ENCODE assay signal across 16 cellular contexts in the genomic region with DNA sequence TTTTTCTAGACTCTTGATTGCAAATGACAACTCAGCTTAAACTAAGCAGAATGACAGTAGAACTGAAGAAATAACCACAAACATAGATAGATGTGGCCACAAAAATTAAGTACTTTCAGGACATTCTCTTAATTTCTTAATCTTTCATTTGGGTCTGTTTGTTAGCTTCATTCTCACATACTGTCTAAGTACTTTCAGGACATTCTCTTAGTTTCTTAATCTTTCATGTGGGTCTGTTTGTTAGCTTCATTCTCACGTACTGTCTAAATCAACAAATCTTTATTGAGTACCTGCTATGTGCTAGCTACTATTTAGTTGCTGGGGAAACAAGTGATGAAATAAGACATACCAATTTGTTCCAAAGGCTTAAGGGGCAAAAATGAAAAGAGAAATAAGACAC. TPM values are rescaled to one million over a fixed set of nuclear protein-coding genes. Genes with fewer than 3 reads are reported as not detected.
DNase-seq lines count a peak whose midpoint lies in the region; ATAC-seq and TF ChIP-seq lines count a peak whose summit lies in the region.
"Had no signal": no experiment of that assay in that cellular context is flagged by ENCODE, and none has a peak within 500 bp of the region (broad histone marks: within the 10 kb centered on the region; RNA-seq: fewer than 3 reads in every experiment).

No MANE protein-coding gene starts in this region.

- H3K27me3 Mint-ChIP-seq in activated T-cell treated with anti-CD3 and anti-CD28 coated beads, Interleukin-2, amount 50 U/mL, for 24 hours, result no peaks in the 10 kb centered on the region
- no peaks in the 10 kb centered on the region for H3K27me3 Mint-ChIP-seq in activated T-helper 2 cell treated with anti-CD3 and anti-CD28 coated beads, Interferon-gamma antibody, Interleukin-2, Interleukin-4, amounts not matched to agents 10 μg/mL and 5 μg/mL and 100 μg/mL, durations not matched to agents 14 hours and 24 hours and 36 hours (ENCODE audit: low read depth)

- no peaks in the 10 kb centered on the region for H3K9me3 ChIP-seq in smooth muscle cell (replicated peaks; ENCODE audit: low read depth)
- H3K9me3 ChIP-seq: tibial artery had no signal

- H3K36me3 ChIP-seq in smooth muscle cell (ENCODE audit: low read depth), result no peaks in the 10 kb centered on the region
- H3K36me3 ChIP-seq: tibial artery had no signal

- H3K27ac Mint-ChIP-seq in activated T-cell treated with anti-CD3 and anti-CD28 coated beads, Interleukin-2, amount 50 U/mL, for 24 hours, result peak overlapping the region; percentile 86
- peak overlapping the region; percentile 65 for H3K27ac Mint-ChIP-seq in activated T-helper 2 cell treated with anti-CD3 and anti-CD28 coated beads, Interferon-gamma antibody, Interleukin-2, Interleukin-4, amounts not matched to agents 10 μg/mL and 5 μg/mL and 100 μg/mL, durations not matched to agents 14 hours and 24 hours and 36 hours

- peaks cover 26% of the 10 kb centered on the region for H4K20me1 ChIP-seq in smooth muscle cell (ENCODE audit: low read depth)

- no peak overlapping the region for H3K4me2 ChIP-seq in smooth muscle cell

- no peaks in the 10 kb centered on the region for H3K36me3 Mint-ChIP-seq in activated T-cell treated with anti-CD3 and anti-CD28 coated beads, Interleukin-2, amount 50 U/mL, for 24 hours (ENCODE audit: low read depth)
- H3K36me3 Mint-ChIP-seq in activated T-helper 2 cell treated with anti-CD3 and anti-CD28 coated beads, Interferon-gamma antibody, Interleukin-2, Interleukin-4, amounts not matched to agents 10 μg/mL and 5 μg/mL and 100 μg/mL, durations not matched to agents 14 hours and 24 hours and 36 hours (ENCODE audit: low read depth), result peaks cover 6% of the 10 kb centered on the region

- no peak overlapping the region for H3K9ac ChIP-seq in smooth muscle cell (ENCODE audit: low read depth)

- WGBS in smooth muscle cell (ENCODE audit: low lambda C conversion rate), result 44% methylated on average over 1 of the region's 1 CpG

- peaks cover 2% of the 10 kb centered on the region for H3K9me3 Mint-ChIP-seq in activated T-cell treated with anti-CD3 and anti-CD28 coated beads, Interleukin-2, amount 50 U/mL, for 24 hours
- no peaks in the 10 kb centered on the region for H3K9me3 Mint-ChIP-seq in activated T-helper 2 cell treated with anti-CD3 and anti-CD28 coated beads, Interferon-gamma antibody, Interleukin-2, Interleukin-4, amounts not matched to agents 10 μg/mL and 5 μg/mL and 100 μg/mL, durations not matched to agents 14 hours and 24 hours and 36 hours

- no peak for DNase-seq in activated T-cell treated with anti-CD3 and anti-CD28 coated beads, Interleukin-2, amount 50 U/mL, for 24 hours
- DNase-seq in activated T-cell treated with anti-CD3 and anti-CD28 coated beads for 4 hours, result no peak
- DNase-seq in activated T-helper 2 cell treated with anti-CD3 and anti-CD28 coated beads, Interferon-gamma antibody, Interleukin-2, Interleukin-4, amounts not matched to agents 10 μg/mL and 5 μg/mL and 100 μg/mL, durations not matched to agents 14 hours and 24 hours and 36 hours (ENCODE audit: low spot score), result no peak
- no peak for DNase-seq in smooth muscle cell (lab: John Stamatoyannopoulos, UW; ENCODE audit: unreplicated experiment)
- no peak for DNase-seq in hippocampal formation (lab: John Stamatoyannopoulos, UW)
- no peak for DNase-seq in stimulated activated CD4-positive, alpha-beta T cell treated with anti-CD3 and anti-CD28 coated beads, Interleukin-2, amount 100 ng/mL, for 24 hours
- DNase-seq: activated CD4-positive, alpha-beta T cell treated with anti-CD3 and anti-CD28 coated beads for 1 hour; head of caudate nucleus; KBM-7; left cardiac atrium; NCI-H1694 treated with DMSO at 0.1 percent for 48 hours; NCI-H526; posterior cingulate gyrus; tibial artery had no signal

- H3K79me2 ChIP-seq in smooth muscle cell (ENCODE audit: low read depth), result peaks cover 44% of the 10 kb centered on the region

- peak overlapping the region; percentile 53 for H3K4me3 Mint-ChIP-seq in activated T-cell treated with anti-CD3 and anti-CD28 coated beads, Interleukin-2, amount 50 U/mL, for 24 hours
- peak overlapping the region; percentile 70 for H3K4me3 Mint-ChIP-seq in activated T-helper 2 cell treated with anti-CD3 and anti-CD28 coated beads, Interferon-gamma antibody, Interleukin-2, Interleukin-4, amounts not matched to agents 10 μg/mL and 5 μg/mL and 100 μg/mL, durations not matched to agents 14 hours and 24 hours and 36 hours (ENCODE audit: low read depth)

- ATAC-seq in HG02678 (IDR thresholded peaks at IDR 0.05; ENCODE audit: unreplicated experiment), result peak; percentile 42
- ATAC-seq in GM18909 (IDR thresholded peaks at IDR 0.05; ENCODE audit: poor library complexity, unreplicated experiment), result no peak
- ATAC-seq: left cardiac atrium had no signal

- no peak overlapping the region for H3K4me3 ChIP-seq in smooth muscle cell
- H3K4me3 ChIP-seq: tibial artery had no signal

- no peak for TF ChIP-seq CTCF in smooth muscle cell (IDR thresholded peaks at IDR 0.05; ENCODE audit: borderline replicate concordance, insufficient read depth, poor library complexity, severe bottlenecking)

- no peaks in the 10 kb centered on the region for H3F3A ChIP-seq in smooth muscle cell (ENCODE audit: low read depth)

- peaks cover 89% of the 10 kb centered on the region for H3K4me1 Mint-ChIP-seq in activated T-cell treated with anti-CD3 and anti-CD28 coated beads, Interleukin-2, amount 50 U/mL, for 24 hours (ENCODE audit: low read depth)
- H3K4me1 Mint-ChIP-seq in activated T-helper 2 cell treated with anti-CD3 and anti-CD28 coated beads, Interferon-gamma antibody, Interleukin-2, Interleukin-4, amounts not matched to agents 10 μg/mL and 5 μg/mL and 100 μg/mL, durations not matched to agents 14 hours and 24 hours and 36 hours (ENCODE audit: low read depth), result peaks cover 51% of the 10 kb centered on the region

- no peaks in the 10 kb centered on the region for H3K4me1 ChIP-seq in smooth muscle cell (ENCODE audit: low read depth)

- H3K27me3 ChIP-seq in smooth muscle cell (ENCODE audit: low read depth), result no peaks in the 10 kb centered on the region
- H3K27me3 ChIP-seq: tibial artery had no signal

- H3K27ac ChIP-seq in smooth muscle cell (ENCODE audit: low read depth), result peak overlapping the region; percentile 3
- H3K27ac ChIP-seq: tibial artery had no signal

- H2AFZ ChIP-seq in smooth muscle cell (ENCODE audit: low read depth), result no peak overlapping the region

- intact Hi-C loops in activated T-helper 2 cell treated with anti-CD3 and anti-CD28 coated beads, Interferon-gamma antibody, Interleukin-2, Interleukin-4, amounts not matched to agents 10 μg/mL and 5 μg/mL and 100 μg/mL, durations not matched to agents 14 hours and 24 hours and 36 hours (cut with micrococcal nuclease), result loop anchor here (5.0 kb wide), 1 partner anchor 32 kb away; no protein-coding TSS in a partner anchor

RNA-seq across cellular contexts. Expression of a gene that starts 35.1 kb away (rescaled TPM):
- 8.3 and 9.2 TPM in 2 replicates for total RNA-seq in activated T-helper 2 cell treated with anti-CD3 and anti-CD28 coated beads, Interferon-gamma antibody, Interleukin-2, Interleukin-4, amounts not matched to agents 10 μg/mL and 5 μg/mL and 100 μg/mL, durations not matched to agents 14 hours and 24 hours and 36 hours
- total RNA-seq in smooth muscle cell, result 11.1 and 12.3 TPM in 2 replicates
- 5.4 and 8.0 TPM in 2 replicates for polyA plus RNA-seq in smooth muscle cell
